In the genomic region with DNA sequence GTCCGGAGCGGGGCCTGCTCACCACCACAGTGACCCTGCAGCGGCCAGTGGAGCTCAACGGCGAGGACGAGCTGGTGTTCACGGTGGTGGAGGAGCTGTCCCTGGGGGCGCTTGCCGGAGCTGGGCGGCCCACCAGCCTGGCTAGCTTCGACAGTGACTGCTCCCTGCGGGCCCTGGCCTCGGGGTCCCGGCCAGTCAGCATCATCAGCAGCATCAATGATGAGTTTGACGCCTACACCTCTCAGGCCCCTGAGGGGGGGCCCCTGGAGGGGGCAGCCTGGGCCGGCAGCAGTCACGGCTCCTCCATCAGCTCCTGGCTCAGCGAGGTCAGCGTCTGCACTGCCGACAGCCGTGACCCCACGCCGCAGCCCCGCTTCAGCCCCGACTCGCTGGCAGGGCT, we compare ENCODE assay signal across 38 cellular contexts. TPM values are rescaled to one million over a fixed set of nuclear protein-coding genes. Genes with fewer than 3 reads are reported as not detected.
"Had no signal": no experiment of that assay in that cellular context is flagged by ENCODE, and none has a peak within 500 bp of the region (broad histone marks: within the 10 kb centered on the region; RNA-seq: fewer than 3 reads in every experiment).

No MANE protein-coding gene starts in this region.

- H3K9ac ChIP-seq: KMS-11 had no signal

- H3K27ac ChIP-seq: KMS-11 had no signal

- H3K4me2 ChIP-seq: KMS-11 had no signal

- H3K4me3 ChIP-seq: MG63 had no signal

- H3K9me3 ChIP-seq: MG63 had no signal

- H3K36me3 ChIP-seq: MG63 had no signal

- H3K27me3 ChIP-seq: MG63 had no signal

- DNase-seq: Karpas-422, Kasumi-1, MG63, MM.1S, MV-4-11, NCI-H1048, NCI-H1092, NCI-H1092 treated with DMSO at 0.1 percent for 48 hours, NCI-H1105, NCI-H1105 treated with DMSO at 0.1 percent for 48 hours, NCI-H1417, NCI-H1417 treated with DMSO at 0.1 percent for 48 hours, NCI-H1436, NCI-H1436 treated with DMSO at 0.1 percent for 48 hours, NCI-H146, NCI-H1694, NCI-H1694 treated with DMSO at 0.1 percent for 48 hours, NCI-H187, NCI-H187 treated with DMSO at 0.1 percent for 48 hours, NCI-H1930, NCI-H2029, NCI-H2029 treated with DMSO at 0.1 percent for 48 hours, NCI-H2081, NCI-H2081 treated with DMSO at 0.1 percent for 48 hours, NCI-H2107, NCI-H2171, NCI-H2171 treated with DMSO at 0.1 percent for 48 hours, NCI-H2227 treated with DMSO at 0.1 percent for 48 hours, NCI-H226, NCI-H345, NCI-H446, NCI-H446 treated with DMSO at 0.1 percent for 48 hours, NCI-H510A, NCI-H510A treated with DMSO at 0.1 percent for 48 hours, NCI-H524 had no signal

RNA-seq across cellular contexts. Expression of a gene that starts 37.4 kb away (rescaled TPM):
- total RNA-seq: LHCN-M2, M059J had no signal
